11 cellular contexts compared by ENCODE assay signal in the genomic region with DNA sequence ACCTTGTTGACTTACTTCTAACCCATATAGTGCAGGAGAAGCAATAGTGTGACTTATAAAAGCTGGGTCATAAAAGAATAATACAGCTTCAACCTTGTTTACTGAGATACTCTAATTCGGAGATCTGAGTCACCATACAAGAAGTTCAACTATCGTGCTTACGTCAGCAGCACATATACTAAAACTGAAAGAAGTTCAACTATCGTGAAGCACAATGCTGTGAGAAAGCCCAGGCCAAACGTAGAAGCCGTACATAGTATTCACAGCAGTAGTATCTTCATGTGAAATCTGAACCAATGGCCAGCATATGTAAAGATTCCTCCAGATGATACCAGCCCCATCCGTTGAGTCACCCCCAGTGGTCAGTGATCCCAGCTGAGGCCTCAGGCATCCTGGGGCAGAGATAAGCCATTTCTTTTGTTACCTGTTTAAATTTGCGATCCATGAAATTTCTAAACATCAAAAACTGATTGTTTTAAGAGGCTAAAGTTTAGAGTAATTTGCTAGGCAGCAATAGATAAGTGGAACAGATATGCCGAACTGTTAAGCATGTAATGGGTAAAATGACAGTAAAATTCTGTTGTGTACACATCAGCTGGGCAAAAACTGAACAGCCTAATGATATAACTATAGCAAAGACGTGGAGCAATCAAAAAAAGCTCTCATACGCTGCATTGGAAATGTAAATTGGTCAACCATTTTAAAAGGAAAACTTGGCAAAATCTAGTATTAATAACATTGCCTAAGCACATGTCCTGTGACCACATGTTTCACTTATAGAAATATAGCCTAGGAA. TPM values are rescaled to one million over a fixed set of nuclear protein-coding genes. Genes with fewer than 3 reads are reported as not detected.
DNase-seq lines count a peak whose midpoint lies in the region; ATAC-seq and TF ChIP-seq lines count a peak whose summit lies in the region.
"Had no signal": no experiment of that assay in that cellular context is flagged by ENCODE, and none has a peak within 500 bp of the region (broad histone marks: within the 10 kb centered on the region; RNA-seq: fewer than 3 reads in every experiment).

No MANE protein-coding gene starts in this region.

- H3K4me3 Mint-ChIP-seq in HFFc6: peak overlapping the region; percentile 54

- peak overlapping the region; percentile 74 for H3K27ac Mint-ChIP-seq in HFFc6

- intact Hi-C loops in left colon (cut with DNase I, micrococcal nuclease): no loop called here

- no peak for TF ChIP-seq CTCF in HFFc6 (IDR thresholded peaks at IDR 0.05)
- no peak for TF ChIP-seq CTCF in GM10248 (IDR thresholded peaks at IDR 0.05; ENCODE audit: control extremely low read depth, extremely low read depth, low read depth, missing control alignments)

- no peaks in the 10 kb centered on the region for H3K9me3 Mint-ChIP-seq in HFFc6

- peak; percentile 96 for ATAC-seq in left colon
- no peak for ATAC-seq in GM18519 (IDR thresholded peaks at IDR 0.05; ENCODE audit: low FRiP score, unreplicated experiment)

- H3K4me1 Mint-ChIP-seq in HFFc6 (ENCODE audit: low read depth): peaks cover 41% of the 10 kb centered on the region

- CTCF ChIA-PET in GM10248 (lab: Yijun Ruan, JAX): no interaction called here

- peak; percentile 46 for DNase-seq in AG08396 (ENCODE audit: low spot score)
- peak; percentile 92 for DNase-seq in HFFc6
- peak; percentile 62 for DNase-seq in astrocyte of the hippocampus (ENCODE audit: low read depth, low spot score)
- peak in 1 of 2 donors; percentile 57 for DNase-seq in left colon
- no peak for DNase-seq in NCI-H1436 (lab: John Stamatoyannopoulos, UW)
- no peak for DNase-seq in GM10248 (ENCODE audit: extremely low spot score)
- DNase-seq in NCI-H69 (lab: John Stamatoyannopoulos, UW): no peak
- DNase-seq: NCI-H526, WERI-Rb-1 had no signal

- POLR2A ChIA-PET in GM10248 (lab: Yijun Ruan, JAX): no interaction called here

- H3K27me3 Mint-ChIP-seq in HFFc6 (ENCODE audit: insufficient read depth): no peaks in the 10 kb centered on the region

- no peaks in the 10 kb centered on the region for H3K36me3 Mint-ChIP-seq in HFFc6 (ENCODE audit: low read depth)

RNA-seq across cellular contexts. Expression of a gene that starts 53.9 kb away (rescaled TPM):
- total RNA-seq in HFFc6 (2021; fragmentation: NEBNext Ultra II Directional; extraction: Animal tissue kit (Norgen Biotek cat#: 25700)): 1 to 10 TPM in 1 of 6 experiments, under 1 TPM in 5; 0.36 to 1.1 (median 0.45) TPM
- 10 to 100 TPM; 24.5 to 29.9 TPM for total RNA-seq in left colon
- total RNA-seq: ascending aorta had no signal

Comparison
In these comparisons a context has a peak if more than half of its experiments do, and no peak if none do; other contexts are left out.
1. DNase-seq: peak in AG08396 (single experiment), HFFc6 (single experiment) and astrocyte of the hippocampus (single experiment); none in NCI-H1436 (single experiment), GM10248 (single experiment) and NCI-H69 (single experiment).
2. RNA of a gene that starts 53.9 kb away (total RNA-seq): 24.5 to 29.9 TPM in left colon; 0.36 to 1.1 TPM in HFFc6; every median in the first group is over 10 times any median in the second.